Comparison of ENCODE assay signal across 1 cellular context in the genomic region with DNA sequence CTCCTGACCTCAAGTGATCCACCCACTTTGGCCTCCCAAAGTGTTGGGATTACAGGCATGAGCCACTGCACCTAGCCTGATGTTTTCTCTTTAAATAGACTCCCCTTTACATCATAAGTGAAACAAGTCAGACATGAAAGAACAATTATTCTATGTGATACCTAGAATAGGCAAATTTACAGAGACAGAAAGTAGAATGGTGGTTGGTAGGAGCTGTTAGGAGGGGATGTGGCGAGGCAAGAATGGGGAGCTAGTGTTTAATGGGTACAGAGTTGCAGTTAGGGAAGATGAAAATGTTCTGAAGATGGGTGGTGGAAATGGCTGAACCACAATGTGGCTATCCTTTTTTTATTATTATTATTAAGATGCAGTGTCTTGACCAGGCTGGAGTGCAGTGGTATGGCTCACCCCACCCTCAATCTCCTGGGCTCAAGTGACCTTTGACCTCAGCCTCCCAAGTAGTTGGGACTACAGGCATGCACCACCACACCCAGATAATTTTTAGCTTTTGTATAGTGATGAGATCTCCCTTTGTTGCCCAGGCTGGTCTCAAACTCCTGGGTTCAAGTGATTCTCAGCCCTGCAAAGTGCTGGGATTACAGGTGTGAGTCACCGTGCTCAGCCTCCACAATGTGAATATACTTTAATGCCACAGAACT.
TF ChIP-seq lines count a peak whose summit lies in the region.

No MANE protein-coding gene starts in this region.

TF ChIP-seq in GM23338, 12 proteins besides CTCF, POLR2A, EP300 and RAD21 (continued from another document):
- TF ChIP-seq, protein P1, sequence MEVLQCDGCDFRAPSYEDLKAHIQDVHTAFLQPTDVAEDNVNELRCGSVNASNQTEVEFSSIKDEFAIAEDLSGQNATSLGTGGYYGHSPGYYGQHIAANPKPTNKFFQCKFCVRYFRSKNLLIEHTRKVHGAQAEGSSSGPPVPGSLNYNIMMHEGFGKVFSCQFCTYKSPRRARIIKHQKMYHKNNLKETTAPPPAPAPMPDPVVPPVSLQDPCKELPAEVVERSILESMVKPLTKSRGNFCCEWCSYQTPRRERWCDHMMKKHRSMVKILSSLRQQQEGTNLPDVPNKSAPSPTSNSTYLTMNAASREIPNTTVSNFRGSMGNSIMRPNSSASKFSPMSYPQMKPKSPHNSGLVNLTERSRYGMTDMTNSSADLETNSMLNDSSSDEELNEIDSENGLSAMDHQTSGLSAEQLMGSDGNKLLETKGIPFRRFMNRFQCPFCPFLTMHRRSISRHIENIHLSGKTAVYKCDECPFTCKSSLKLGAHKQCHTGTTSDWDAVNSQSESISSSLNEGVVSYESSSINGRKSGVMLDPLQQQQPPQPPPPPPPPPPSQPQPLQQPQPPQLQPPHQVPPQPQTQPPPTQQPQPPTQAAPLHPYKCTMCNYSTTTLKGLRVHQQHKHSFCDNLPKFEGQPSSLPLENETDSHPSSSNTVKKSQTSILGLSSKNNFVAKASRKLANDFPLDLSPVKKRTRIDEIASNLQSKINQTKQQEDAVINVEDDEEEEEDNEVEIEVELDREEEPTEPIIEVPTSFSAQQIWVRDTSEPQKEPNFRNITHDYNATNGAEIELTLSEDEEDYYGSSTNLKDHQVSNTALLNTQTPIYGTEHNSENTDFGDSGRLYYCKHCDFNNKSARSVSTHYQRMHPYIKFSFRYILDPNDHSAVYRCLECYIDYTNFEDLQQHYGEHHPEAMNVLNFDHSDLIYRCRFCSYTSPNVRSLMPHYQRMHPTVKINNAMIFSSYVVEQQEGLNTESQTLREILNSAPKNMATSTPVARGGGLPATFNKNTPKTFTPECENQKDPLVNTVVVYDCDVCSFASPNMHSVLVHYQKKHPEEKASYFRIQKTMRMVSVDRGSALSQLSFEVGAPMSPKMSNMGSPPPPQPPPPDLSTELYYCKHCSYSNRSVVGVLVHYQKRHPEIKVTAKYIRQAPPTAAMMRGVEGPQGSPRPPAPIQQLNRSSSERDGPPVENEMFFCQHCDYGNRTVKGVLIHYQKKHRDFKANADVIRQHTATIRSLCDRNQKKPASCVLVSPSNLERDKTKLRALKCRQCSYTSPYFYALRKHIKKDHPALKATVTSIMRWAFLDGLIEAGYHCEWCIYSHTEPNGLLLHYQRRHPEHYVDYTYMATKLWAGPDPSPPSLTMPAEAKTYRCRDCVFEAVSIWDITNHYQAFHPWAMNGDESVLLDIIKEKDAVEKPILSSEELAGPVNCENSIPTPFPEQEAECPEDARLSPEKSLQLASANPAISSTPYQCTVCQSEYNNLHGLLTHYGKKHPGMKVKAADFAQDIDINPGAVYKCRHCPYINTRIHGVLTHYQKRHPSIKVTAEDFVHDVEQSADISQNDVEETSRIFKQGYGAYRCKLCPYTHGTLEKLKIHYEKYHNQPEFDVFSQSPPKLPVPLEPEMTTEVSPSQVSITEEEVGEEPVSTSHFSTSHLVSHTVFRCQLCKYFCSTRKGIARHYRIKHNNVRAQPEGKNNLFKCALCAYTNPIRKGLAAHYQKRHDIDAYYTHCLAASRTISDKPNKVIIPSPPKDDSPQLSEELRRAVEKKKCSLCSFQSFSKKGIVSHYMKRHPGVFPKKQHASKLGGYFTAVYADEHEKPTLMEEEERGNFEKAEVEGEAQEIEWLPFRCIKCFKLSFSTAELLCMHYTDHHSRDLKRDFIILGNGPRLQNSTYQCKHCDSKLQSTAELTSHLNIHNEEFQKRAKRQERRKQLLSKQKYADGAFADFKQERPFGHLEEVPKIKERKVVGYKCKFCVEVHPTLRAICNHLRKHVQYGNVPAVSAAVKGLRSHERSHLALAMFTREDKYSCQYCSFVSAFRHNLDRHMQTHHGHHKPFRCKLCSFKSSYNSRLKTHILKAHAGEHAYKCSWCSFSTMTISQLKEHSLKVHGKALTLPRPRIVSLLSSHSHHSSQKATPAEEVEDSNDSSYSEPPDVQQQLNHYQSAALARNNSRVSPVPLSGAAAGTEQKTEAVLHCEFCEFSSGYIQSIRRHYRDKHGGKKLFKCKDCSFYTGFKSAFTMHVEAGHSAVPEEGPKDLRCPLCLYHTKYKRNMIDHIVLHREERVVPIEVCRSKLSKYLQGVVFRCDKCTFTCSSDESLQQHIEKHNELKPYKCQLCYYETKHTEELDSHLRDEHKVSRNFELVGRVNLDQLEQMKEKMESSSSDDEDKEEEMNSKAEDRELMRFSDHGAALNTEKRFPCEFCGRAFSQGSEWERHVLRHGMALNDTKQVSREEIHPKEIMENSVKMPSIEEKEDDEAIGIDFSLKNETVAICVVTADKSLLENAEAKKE (CRISPR knock-in tag; IDR thresholded peaks at IDR 0.05): no peak
- TF ChIP-seq EZH2 (IDR thresholded peaks at IDR 0.05; ENCODE audit: low read depth, unreplicated experiment): no peak
- no peak for TF ChIP-seq EZH2phosphoT487 (IDR thresholded peaks at IDR 0.05; ENCODE audit: unreplicated experiment)
- TF ChIP-seq ZNF331 (CRISPR knock-in tag; IDR thresholded peaks at IDR 0.05; ENCODE audit: low read depth): no peak
- TF ChIP-seq CREB1 (CRISPR knock-in tag; IDR thresholded peaks at IDR 0.05; ENCODE audit: low read depth): no peak
- no peak for TF ChIP-seq POLR2AphosphoS5 (IDR thresholded peaks at IDR 0.05; ENCODE audit: low read depth)
- no peak for TF ChIP-seq NANOG (IDR thresholded peaks at IDR 0.05; ENCODE audit: borderline replicate concordance)
- no peak for TF ChIP-seq JUNB (IDR thresholded peaks at IDR 0.05; ENCODE audit: unreplicated experiment)
